Comparison of ENCODE assay signal across 9 cellular contexts in the genomic region with DNA sequence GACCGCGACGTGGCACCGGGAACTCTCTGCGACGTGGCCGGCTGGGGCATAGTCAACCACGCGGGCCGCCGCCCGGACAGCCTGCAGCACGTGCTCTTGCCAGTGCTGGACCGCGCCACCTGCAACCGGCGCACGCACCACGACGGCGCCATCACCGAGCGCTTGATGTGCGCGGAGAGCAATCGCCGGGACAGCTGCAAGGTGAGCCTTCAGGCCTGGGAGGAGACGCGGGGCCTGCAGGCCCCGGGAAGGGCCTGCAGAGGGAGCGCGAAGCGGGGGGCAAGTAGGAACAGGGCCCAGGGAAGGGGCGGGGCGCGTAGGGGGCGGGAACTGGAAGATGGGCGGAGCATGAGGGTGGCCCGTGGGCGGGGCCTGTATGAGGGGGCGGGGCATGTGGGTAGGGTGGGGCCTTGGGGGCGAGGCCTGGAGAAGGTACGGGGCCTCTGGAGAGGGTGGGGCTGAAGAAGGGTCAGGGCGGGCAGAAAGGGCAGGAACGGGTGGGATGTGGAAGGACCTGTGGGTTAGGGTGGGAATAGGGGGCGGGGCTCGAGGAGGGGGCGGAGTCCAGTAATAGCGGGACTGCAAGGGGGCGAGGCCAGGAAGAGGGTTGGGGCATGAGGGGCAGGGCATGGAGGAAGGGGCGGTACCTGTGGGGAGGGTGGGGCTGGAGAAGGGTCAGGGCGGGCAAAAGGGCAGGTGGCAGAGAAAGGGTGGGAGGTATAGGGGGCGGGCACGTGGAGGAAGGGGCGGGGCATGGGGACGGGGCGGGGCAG. TPM values are rescaled to one million over a fixed set of nuclear protein-coding genes. Genes with fewer than 3 reads are reported as not detected.
DNase-seq lines count a peak whose midpoint lies in the region; ATAC-seq and TF ChIP-seq lines count a peak whose summit lies in the region.
"Had no signal": no experiment of that assay in that cellular context is flagged by ENCODE, and none has a peak within 500 bp of the region (broad histone marks: within the 10 kb centered on the region; RNA-seq: fewer than 3 reads in every experiment).

No MANE protein-coding gene starts in this region.

- BruUV-seq in PC-9 (replicated peaks; lab: Mats Ljungman, UMichigan): no TSS peak

- no peak overlapping the region for H2AFZ ChIP-seq in PC-9

- H3K79me2 ChIP-seq in PC-9 (ENCODE audit: low read depth): no peaks in the 10 kb centered on the region

- no peaks in the 10 kb centered on the region for H3K36me3 ChIP-seq in PC-9 (ENCODE audit: low read depth)

- H3K27ac ChIP-seq in coronary artery (peak overlapping the region in 1 of 2 donors; percentile 20), PC-9 (no peak overlapping the region)

- ATAC-seq in sciatic nerve: peak; percentile 0
- no peak for ATAC-seq in HG02852 (IDR thresholded peaks at IDR 0.05; ENCODE audit: unreplicated experiment)

- H3K9me3 ChIP-seq in PC-9 (ENCODE audit: insufficient read depth, low read depth): no peaks in the 10 kb centered on the region

- peaks cover 12% of the 10 kb centered on the region for H3K4me1 ChIP-seq in PC-9 (replicated peaks; ENCODE audit: insufficient read depth)

- no peaks in the 10 kb centered on the region for H3K9me2 ChIP-seq in PC-9 (ENCODE audit: insufficient read depth)

- no peak for TF ChIP-seq CTCF in coronary artery (IDR thresholded peaks at IDR 0.05)
- TF ChIP-seq CTCF in PC-9 (conservative IDR thresholded peaks at IDR 0.05): no peak

- POLR2A ChIA-PET in PC-9 (lab: Charles Lee; ENCODE audit: unreplicated experiment): no interaction called here

- H3F3A ChIP-seq in PC-9 (ENCODE audit: insufficient read depth, low read depth): peaks cover 44% of the 10 kb centered on the region

- H3K27me3 ChIP-seq in PC-9 (ENCODE audit: insufficient read depth, low read depth): no peaks in the 10 kb centered on the region

- no peak overlapping the region for H3K4me2 ChIP-seq in PC-9

- peak overlapping the region; percentile 72 for H3K4me3 ChIP-seq in coronary artery
- H3K4me3 ChIP-seq in PC-9: no peak overlapping the region

- CTCF ChIA-PET in PC-9 (lab: Charles Lee): no interaction called here

- peak; percentile 38 for DNase-seq in ELR (ENCODE audit: low read depth)
- peak; percentile 61 to 80 (median 66) for DNase-seq in NCI-H1417 (lab: John Stamatoyannopoulos, UW)
- DNase-seq in activated CD4-positive, alpha-beta T cell treated with anti-CD3 and anti-CD28 coated beads for 1 hour: peak; percentile 49
- no peak for DNase-seq in coronary artery (ENCODE audit: low spot score)
- DNase-seq in sciatic nerve (ENCODE audit: low spot score): peak; percentile 79
- no peak for DNase-seq in PC-9
- no peak for DNase-seq in A172 (ENCODE audit: low spot score)

- intact Hi-C loops in sciatic nerve (cut with DNase I): no loop called here
- intact Hi-C loops in PC-9 (cut with micrococcal nuclease; ENCODE audit: unreplicated experiment): no loop called here

- H4K20me1 ChIP-seq in PC-9 (ENCODE audit: insufficient read depth): no peaks in the 10 kb centered on the region

RNA-seq across cellular contexts. Expression of a gene that starts 2.5 kb away (rescaled TPM):
- total RNA-seq in sciatic nerve (405 TPM), PC-9 (2021) (8.0 and 17.1 TPM in 2 replicates)
- 14.4 and 16.2 TPM in 2 replicates for total RNA-seq in A172 (2014; rRNA removed; shearing (Covaris generic))
- total RNA-seq: LHCN-M2 had no signal

RNA-seq across cellular contexts. Expression of a gene that starts 9.8 kb away (rescaled TPM):
- total RNA-seq in sciatic nerve: 2.1 TPM
- not detected in 2 replicates for total RNA-seq in PC-9 (2021)
- not detected in 2 replicates for total RNA-seq in A172 (2014; rRNA removed; shearing (Covaris generic))

RNA-seq across cellular contexts. Expression of a gene that starts 21.1 kb away (rescaled TPM):
- total RNA-seq in sciatic nerve: 0.71 TPM
- not detected in 2 replicates for total RNA-seq in PC-9 (2021)
- 0.14 and 0.16 TPM in 2 replicates for total RNA-seq in A172 (2014; rRNA removed; shearing (Covaris generic))
- total RNA-seq: LHCN-M2 had no signal

RNA-seq across cellular contexts. Expression of a gene that starts 31.0 kb away (rescaled TPM):
- total RNA-seq in sciatic nerve (55.7 TPM), PC-9 (2021) (54.7 and 63.8 TPM in 2 replicates)
- 15.2 and 17.2 TPM in 2 replicates for total RNA-seq in A172 (2014; rRNA removed; shearing (Covaris generic))

RNA-seq across cellular contexts. Expression of a gene that starts 31.3 kb away (rescaled TPM):
- total RNA-seq in sciatic nerve (not detected), PC-9 (2021) (not detected in 2 replicates)
- total RNA-seq in A172 (2014; rRNA removed; shearing (Covaris generic)): not detected in 2 replicates
- total RNA-seq: LHCN-M2 had no signal

Comparison
In these comparisons a context has a peak if more than half of its experiments do, and no peak if none do; other contexts are left out.
1. DNase-seq: peak in ELR (single experiment), NCI-H1417 (3 of 3), activated CD4-positive, alpha-beta T cell treated with anti-CD3 and anti-CD28 coated beads for 1 hour (single experiment) and sciatic nerve (single experiment); none in coronary artery (single experiment), PC-9 (0 of 2) and A172 (single experiment).
2. RNA of a gene that starts 2.5 kb away (total RNA-seq): 405 TPM in sciatic nerve (single experiment); 14.4 to 16.2 TPM in A172 and 8.0 to 17.1 TPM in PC-9; every median in the first group is over 10 times any median in the second.